7 cellular contexts compared by ENCODE assay signal in genomic region chr9:129111143-129111761, GRCh38. TPM values are rescaled to one million over a fixed set of nuclear protein-coding genes. Genes with fewer than 3 reads are reported as not detected.
DNase-seq lines count a peak whose midpoint lies in the region; ATAC-seq, FAIRE-seq and TF ChIP-seq lines count a peak whose summit lies in the region.

PTPA (plus strand) TSS chr9:129111415; CDS start chr9:129111601, 186 bp downstream.

- peaks cover 78% of the 10 kb centered on the region for H3K4me1 ChIP-seq in body of pancreas
- H3K4me1 ChIP-seq in iPS-15b (ENCODE audit: control insufficient read depth, insufficient read depth, low read length): no peaks in the 10 kb centered on the region
- peaks cover 39 to 60% (median 42%) of the 10 kb centered on the region in 3 donors for H3K4me1 ChIP-seq in skeletal muscle tissue (ENCODE audit: control insufficient read depth in 3 of 3, insufficient read depth in 3 of 3, low read length in 3 of 3)

- peak within 1 kb of the TSS; percentile 88 to 91 for H3K4me3 ChIP-seq in body of pancreas
- peak within 1 kb of the TSS; percentile 72 for H3K4me3 ChIP-seq in iPS-15b (ENCODE audit: low read depth, low read length)
- peak within 1 kb of the TSS; percentile 85 to 93 (median 89) for H3K4me3 ChIP-seq in skeletal muscle tissue (ENCODE audit: low read length in 3 of 3)

- H3K9me3 ChIP-seq in body of pancreas (no peaks in the 10 kb centered on the region), iPS-15b (ENCODE audit: control insufficient read depth, insufficient read depth, low read length) (no peaks in the 10 kb centered on the region), skeletal muscle tissue (ENCODE audit: control insufficient read depth in 3 of 3, low read length in 3 of 3) (no peaks in the 10 kb centered on the region)

- intact Hi-C loops in body of pancreas (cut with DNase I): no loop called here

- peak; percentile 87 for DNase-seq in GM18507 (ENCODE audit: extremely low spot score, insufficient read length, low read depth)
- DNase-seq in NCI-H2107 (lab: John Stamatoyannopoulos, UW): peak; percentile 70
- DNase-seq in UCSD-AML1 (lab: John Stamatoyannopoulos, UW; ENCODE audit: unreplicated experiment): peak; percentile 94
- DNase-seq in body of pancreas: peak; percentile 88 to 91 (median 90)

- H3K36me3 ChIP-seq in body of pancreas (replicated peaks in 1 of 2; ENCODE audit: insufficient read depth in 1 of 2, low read depth in 2 of 2) (no peaks in the 10 kb centered on the region), iPS-15b (ENCODE audit: control insufficient read depth, insufficient read depth, low read length) (peaks cover 2% of the 10 kb centered on the region), skeletal muscle tissue (ENCODE audit: control insufficient read depth in 3 of 3, insufficient read depth in 3 of 3, low read length in 3 of 3) (peaks cover 8 to 13% (median 10%) of the 10 kb centered on the region in 3 donors)

- 0 to 1% methylated on average over 20 to 66 of the region's 66 CpGs for WGBS in body of pancreas, 2 donors

- ATAC-seq in HG02970 (IDR thresholded peaks at IDR 0.05; ENCODE audit: low FRiP score, unreplicated experiment): peak; percentile 78
- peak; percentile 80 for ATAC-seq in body of pancreas

- H3K27me3 ChIP-seq in body of pancreas (no peaks in the 10 kb centered on the region), iPS-15b (ENCODE audit: control insufficient read depth, insufficient read depth, low read length) (peaks cover 15% of the 10 kb centered on the region), skeletal muscle tissue (ENCODE audit: control insufficient read depth in 3 of 3, insufficient read depth in 3 of 3, low read length in 3 of 3) (no peaks in the 10 kb centered on the region)

- TF ChIP-seq CTCF in body of pancreas (IDR thresholded peaks at IDR 0.05): peak in 1 of 7 experiments; percentile 6

- TF ChIP-seq POLR2A in body of pancreas (IDR thresholded peaks at IDR 0.05): no peak

- FAIRE-seq in GM18507 (lab: Jason Lieb, UNC): no peak

- H3K9ac ChIP-seq in iPS-15b (ENCODE audit: low read depth, low read length): peak within 1 kb of the TSS; percentile 95
- peak within 1 kb of the TSS; percentile 92 to 96 (median 94) for H3K9ac ChIP-seq in skeletal muscle tissue (ENCODE audit: low read depth in 1 of 3, low read length in 3 of 3)

- H3K27ac ChIP-seq in body of pancreas (peak within 1 kb of the TSS; percentile 93 to 99 (median 97)), skeletal muscle tissue (ENCODE audit: low read depth, low read length) (peak within 1 kb of the TSS; percentile 95)

RNA-seq across cellular contexts. Expression of gene PTPA, which starts in this region (rescaled TPM):
- total RNA-seq in body of pancreas (10 to 100 TPM; 32.7 to 52.1 TPM), skeletal muscle tissue (66.8 TPM)

Comparison
In these comparisons a context has a peak if more than half of its experiments do, and no peak if none do; other contexts are left out.
1. Peak in every context shown above with its lines: DNase-seq, ATAC-seq, H3K4me3 ChIP-seq and H3K27ac ChIP-seq.